ENCODE assay signal across 18 cellular contexts in the genomic region with DNA sequence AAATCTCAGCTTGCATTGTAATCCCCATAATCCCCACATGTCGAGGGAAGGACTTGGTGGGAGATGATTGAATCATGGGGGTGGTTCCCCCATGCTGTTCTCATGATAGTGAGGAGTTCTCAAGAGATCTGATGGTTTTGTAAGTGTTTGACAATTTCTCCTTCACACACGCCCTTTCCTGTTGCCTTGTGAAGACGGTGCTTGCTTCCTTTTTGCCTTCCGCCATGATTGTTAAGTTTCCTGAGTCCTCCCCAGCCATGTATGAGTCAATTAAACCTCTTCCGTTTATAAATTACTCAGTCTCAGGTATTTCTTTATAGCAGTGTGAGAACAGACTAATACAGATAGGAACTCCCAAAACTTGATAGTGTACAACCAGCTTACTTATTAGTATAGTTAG.
DNase-seq lines count a peak whose midpoint lies in the region; ATAC-seq and TF ChIP-seq lines count a peak whose summit lies in the region.
"Had no signal": no experiment of that assay in that cellular context is flagged by ENCODE, and none has a peak within 500 bp of the region (broad histone marks: within the 10 kb centered on the region; RNA-seq: fewer than 3 reads in every experiment).

No MANE protein-coding gene starts in this region.

- H3K4me1 ChIP-seq in CD8-positive, alpha-beta memory T cell (ENCODE audit: insufficient read depth, low read length), result no peaks in the 10 kb centered on the region
- H3K4me1 ChIP-seq: pancreas had no signal

- H3K36me3 Mint-ChIP-seq in activated CD8-positive, alpha-beta T cell treated with anti-CD3 and anti-CD28 coated beads for 36 hours (ENCODE audit: low read depth), result no peaks in the 10 kb centered on the region
- no peaks in the 10 kb centered on the region for H3K36me3 Mint-ChIP-seq in activated CD8-positive, alpha-beta T cell treated with anti-CD3 and anti-CD28 coated beads, Interleukin-2, amount 10 ng/mL, durations not matched to agents 7 days and 5 days (ENCODE audit: low read depth)
- peaks cover 0 to 5% (median 0%) of the 10 kb centered on the region in 3 donors for H3K36me3 Mint-ChIP-seq in CD8-positive, alpha-beta memory T cell

- peaks cover 10% of the 10 kb centered on the region for H3K4me1 Mint-ChIP-seq in activated CD8-positive, alpha-beta T cell treated with anti-CD3 and anti-CD28 coated beads for 36 hours (ENCODE audit: low read depth)
- peaks cover 3% of the 10 kb centered on the region for H3K4me1 Mint-ChIP-seq in activated CD8-positive, alpha-beta T cell treated with anti-CD3 and anti-CD28 coated beads, Interleukin-2, amount 10 ng/mL, durations not matched to agents 7 days and 5 days (ENCODE audit: low read depth)
- H3K4me1 Mint-ChIP-seq in CD8-positive, alpha-beta memory T cell, result peaks cover 4 to 7% (median 6%) of the 10 kb centered on the region in 3 donors

- no peak overlapping the region for H3K27ac ChIP-seq in CD8-positive, alpha-beta memory T cell (ENCODE audit: low read depth, low read length)
- no peak overlapping the region for H3K27ac ChIP-seq in dorsolateral prefrontal cortex
- H3K27ac ChIP-seq: pancreas had no signal

- H3K4me3 Mint-ChIP-seq in activated CD8-positive, alpha-beta T cell treated with anti-CD3 and anti-CD28 coated beads for 36 hours, result no peak overlapping the region
- H3K4me3 Mint-ChIP-seq in activated CD8-positive, alpha-beta T cell treated with anti-CD3 and anti-CD28 coated beads, Interleukin-2, amount 10 ng/mL, durations not matched to agents 7 days and 5 days, result no peak overlapping the region
- H3K4me3 Mint-ChIP-seq in CD8-positive, alpha-beta memory T cell, result peak overlapping the region in 4 of 7 donors; percentile 2 to 54 (median 21)
- H3K4me3 Mint-ChIP-seq: activated naive CD8-positive, alpha-beta T cell treated with anti-CD3 and anti-CD28 coated beads, Interleukin-2, amount 10 ng/mL, durations not matched to agents 7 days and 5 days; CD4-positive, alpha-beta T cell; H9 had no signal

- no peaks in the 10 kb centered on the region for H3K27me3 Mint-ChIP-seq in activated CD8-positive, alpha-beta T cell treated with anti-CD3 and anti-CD28 coated beads for 36 hours
- no peaks in the 10 kb centered on the region for H3K27me3 Mint-ChIP-seq in activated CD8-positive, alpha-beta T cell treated with anti-CD3 and anti-CD28 coated beads, Interleukin-2, amount 10 ng/mL, durations not matched to agents 7 days and 5 days (ENCODE audit: low read depth)
- peaks cover 3 to 4% of the 10 kb centered on the region in 2 donors for H3K27me3 Mint-ChIP-seq in CD8-positive, alpha-beta memory T cell

- intact Hi-C loops in activated CD8-positive, alpha-beta T cell treated with anti-CD3 and anti-CD28 coated beads for 36 hours (cut with micrococcal nuclease), result no loop called here
- intact Hi-C loops in dorsolateral prefrontal cortex (cut with DNase I), result loop anchor here in 1 of 2 donors (10.0 kb wide), 1 partner anchor 1560 kb away; no protein-coding TSS in a partner anchor

- no peaks in the 10 kb centered on the region for H3K36me3 ChIP-seq in CD8-positive, alpha-beta memory T cell (ENCODE audit: insufficient read depth, low read length)
- H3K36me3 ChIP-seq: pancreas had no signal

- CTCF ChIA-PET in activated CD8-positive, alpha-beta T cell treated with anti-CD3 and anti-CD28 coated beads for 36 hours (lab: Charles Lee), result interaction anchor here (2.7 kb wide), 1 partner anchor 105 kb away, joined by 14 read pairs; no protein-coding TSS in a partner anchor
- CTCF ChIA-PET in activated CD8-positive, alpha-beta T cell treated with anti-CD3 and anti-CD28 coated beads, Interleukin-2, amount 10 ng/mL, durations not matched to agents 7 days and 5 days (lab: Charles Lee), result interaction anchor here (0.8 to 1.8 kb wide), 4 partner anchors 29 to 230 kb away, joined by 3 to 5 read pairs (median 4); no protein-coding TSS in a partner anchor
- CTCF ChIA-PET in CD8-positive, alpha-beta memory T cell (lab: Charles Lee), result interaction anchor here (1.2 kb wide), 1 partner anchor 104 kb away, joined by 3 read pairs; no protein-coding TSS in a partner anchor

- no peaks in the 10 kb centered on the region for H3K27me3 ChIP-seq in CD8-positive, alpha-beta memory T cell (ENCODE audit: insufficient read depth, low read length, poor library complexity, severe bottlenecking)
- H3K27me3 ChIP-seq in dorsolateral prefrontal cortex, result no peaks in the 10 kb centered on the region
- H3K27me3 ChIP-seq: pancreas had no signal

- no peaks in the 10 kb centered on the region for H3K9me3 ChIP-seq in CD8-positive, alpha-beta memory T cell (ENCODE audit: low read length)
- H3K9me3 ChIP-seq: pancreas had no signal

- no peaks in the 10 kb centered on the region for H3K9me3 Mint-ChIP-seq in activated CD8-positive, alpha-beta T cell treated with anti-CD3 and anti-CD28 coated beads for 36 hours
- H3K9me3 Mint-ChIP-seq in activated CD8-positive, alpha-beta T cell treated with anti-CD3 and anti-CD28 coated beads, Interleukin-2, amount 10 ng/mL, durations not matched to agents 7 days and 5 days (ENCODE audit: insufficient read depth), result no peaks in the 10 kb centered on the region
- no peaks in the 10 kb centered on the region for H3K9me3 Mint-ChIP-seq in CD8-positive, alpha-beta memory T cell
- H3K9me3 Mint-ChIP-seq: CD4-positive, alpha-beta T cell; H9 had no signal

- H3K4me3 ChIP-seq in CD8-positive, alpha-beta memory T cell (ENCODE audit: low read length), result no peak overlapping the region
- no peak overlapping the region for H3K4me3 ChIP-seq in dorsolateral prefrontal cortex
- H3K4me3 ChIP-seq: pancreas had no signal

- no peak for DNase-seq in activated CD8-positive, alpha-beta T cell treated with anti-CD3 and anti-CD28 coated beads for 36 hours
- no peak for DNase-seq in activated CD8-positive, alpha-beta T cell treated with anti-CD3 and anti-CD28 coated beads, Interleukin-2, amount 10 ng/mL, durations not matched to agents 7 days and 5 days
- DNase-seq in CD8-positive, alpha-beta memory T cell, result peak in 1 of 5 donors; percentile 14
- DNase-seq in UCSD-AML1 (lab: John Stamatoyannopoulos, UW; ENCODE audit: unreplicated experiment) (peak; percentile 25), glomerular endothelial cell (ENCODE audit: extremely low read depth, low read depth, low spot score) (peak; percentile 89), T1000 (lab: John Stamatoyannopoulos, UW) (no peak), NCI-H2171 treated with DMSO at 0.1 percent for 48 hours (lab: John Stamatoyannopoulos, UW) (no peak), dorsolateral prefrontal cortex (no peak)
- DNase-seq: activated CD8-positive, alpha-beta memory T cell treated with anti-CD3 and anti-CD28 coated beads, Interleukin-2, amount 50 U/mL, for 4 hours; activated naive CD8-positive, alpha-beta T cell treated with anti-CD3 and anti-CD28 coated beads, Interleukin-2, amount 10 ng/mL, durations not matched to agents 7 days and 5 days; CD4-positive, alpha-beta T cell; effector CD8-positive, alpha-beta T cell; H9; NCI-H2227 treated with DMSO at 0.1 percent for 48 hours; pancreas; RPMI8226; stimulated activated CD4-positive, alpha-beta T cell treated with anti-CD3 and anti-CD28 coated beads, Interleukin-4, amount 100 ng/mL, for 1 hour; SW 1271 had no signal

- ATAC-seq in activated CD8-positive, alpha-beta T cell treated with anti-CD3 and anti-CD28 coated beads for 36 hours, result peak; percentile 58
- ATAC-seq in activated CD8-positive, alpha-beta T cell treated with anti-CD3 and anti-CD28 coated beads, Interleukin-2, amount 10 ng/mL, durations not matched to agents 7 days and 5 days, result no peak
- ATAC-seq: pancreas had no signal

- no peak for TF ChIP-seq CTCF in activated CD8-positive, alpha-beta T cell treated with anti-CD3 and anti-CD28 coated beads for 36 hours (IDR thresholded peaks at IDR 0.05)
- no peak for TF ChIP-seq CTCF in dorsolateral prefrontal cortex (IDR thresholded peaks at IDR 0.05 in 54 of 56, conservative IDR thresholded peaks at IDR 0.05 in 2 of 56; ENCODE audit: low read depth in 1 of 56, partially characterized antibody in 56 of 56)

- no peak overlapping the region for H3K27ac Mint-ChIP-seq in activated CD8-positive, alpha-beta T cell treated with anti-CD3 and anti-CD28 coated beads for 36 hours
- H3K27ac Mint-ChIP-seq in activated CD8-positive, alpha-beta T cell treated with anti-CD3 and anti-CD28 coated beads, Interleukin-2, amount 10 ng/mL, durations not matched to agents 7 days and 5 days, result no peak overlapping the region
- peak overlapping the region in 7 of 8 donors; percentile 3 to 84 (median 27) for H3K27ac Mint-ChIP-seq in CD8-positive, alpha-beta memory T cell
- H3K27ac Mint-ChIP-seq: activated naive CD8-positive, alpha-beta T cell treated with anti-CD3 and anti-CD28 coated beads, Interleukin-2, amount 10 ng/mL, durations not matched to agents 7 days and 5 days; CD4-positive, alpha-beta T cell; H9 had no signal

- POLR2A ChIA-PET in activated CD8-positive, alpha-beta T cell treated with anti-CD3 and anti-CD28 coated beads for 36 hours (lab: Charles Lee), result interaction anchor here (1.6 kb wide), 1 partner anchor 97 kb away, joined by 4 read pairs; no protein-coding TSS in a partner anchor
- POLR2A ChIA-PET in activated CD8-positive, alpha-beta T cell treated with anti-CD3 and anti-CD28 coated beads, Interleukin-2, amount 10 ng/mL, durations not matched to agents 7 days and 5 days (lab: Charles Lee), result no interaction called here
- POLR2A ChIA-PET in CD8-positive, alpha-beta memory T cell (lab: Charles Lee), result no interaction called here

Comparison
In these comparisons a context has a peak if more than half of its experiments do, and no peak if none do; other contexts are left out.
1. DNase-seq: peak in UCSD-AML1 (single experiment) and glomerular endothelial cell (single experiment); none in activated CD8-positive, alpha-beta T cell treated with anti-CD3 and anti-CD28 coated beads for 36 hours (single experiment), activated CD8-positive, alpha-beta T cell treated with anti-CD3 and anti-CD28 coated beads, Interleukin-2, amount 10 ng/mL, durations not matched to agents 7 days and 5 days (single experiment), T1000 (single experiment), NCI-H2171 treated with DMSO at 0.1 percent for 48 hours (single experiment) and dorsolateral prefrontal cortex (0 of 10).
2. H3K27ac Mint-ChIP-seq: peak in CD8-positive, alpha-beta memory T cell (7 of 8); none in activated CD8-positive, alpha-beta T cell treated with anti-CD3 and anti-CD28 coated beads for 36 hours (single experiment) and activated CD8-positive, alpha-beta T cell treated with anti-CD3 and anti-CD28 coated beads, Interleukin-2, amount 10 ng/mL, durations not matched to agents 7 days and 5 days (single experiment).
3. H3K4me3 Mint-ChIP-seq: peak in CD8-positive, alpha-beta memory T cell (4 of 7); none in activated CD8-positive, alpha-beta T cell treated with anti-CD3 and anti-CD28 coated beads for 36 hours (single experiment) and activated CD8-positive, alpha-beta T cell treated with anti-CD3 and anti-CD28 coated beads, Interleukin-2, amount 10 ng/mL, durations not matched to agents 7 days and 5 days (single experiment).